12 cellular contexts compared by ENCODE assay signal in the genomic region with DNA sequence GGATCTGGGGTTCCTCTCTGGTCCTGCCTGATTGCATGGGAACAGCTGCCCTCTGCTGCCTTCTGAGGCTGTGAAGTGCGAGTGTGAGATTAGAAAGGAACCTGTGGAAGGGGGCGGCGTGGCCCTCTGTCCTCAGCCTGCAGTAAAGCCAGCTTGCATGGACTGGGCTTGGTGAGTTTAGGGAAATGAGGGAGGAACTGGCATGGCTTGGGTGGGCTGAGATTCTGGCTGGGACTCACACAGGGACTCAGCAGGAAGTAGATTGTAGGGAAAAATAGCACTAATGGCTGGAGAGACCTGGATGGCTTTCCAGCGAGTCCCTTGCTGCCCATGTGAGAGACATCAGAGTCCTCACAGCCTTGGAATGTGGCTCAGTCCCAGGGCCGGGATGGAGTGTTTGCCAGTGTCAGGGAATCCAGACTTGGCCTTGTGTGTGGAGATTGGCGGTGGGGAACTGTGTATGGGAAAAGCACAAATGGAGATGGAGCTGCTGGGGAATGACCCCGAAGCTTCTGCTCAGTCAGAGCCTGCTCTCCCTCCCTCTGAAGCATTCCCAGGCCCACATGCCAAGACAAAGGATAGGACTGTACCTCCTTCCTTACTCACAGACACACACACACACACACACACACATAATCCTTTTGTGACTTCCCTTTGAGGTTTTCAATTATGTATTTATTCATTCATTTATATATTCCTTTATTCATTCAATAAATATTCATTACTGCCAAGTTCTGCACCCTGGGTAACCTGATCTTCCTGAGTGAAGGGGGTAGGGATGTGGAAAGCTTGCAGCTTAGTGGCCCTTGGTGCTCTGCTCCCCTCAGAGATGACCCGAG.
A peak's percentile ranks its signal among the peaks of the same experiment; 100 is the strongest.
DNase-seq lines count a peak whose midpoint lies in the region; ATAC-seq and TF ChIP-seq lines count a peak whose summit lies in the region.
"Had no signal": no experiment of that assay in that cellular context is flagged by ENCODE, and none has a peak within 500 bp of the region (broad histone marks: within the 10 kb centered on the region; RNA-seq: fewer than 3 reads in every experiment).

No MANE protein-coding gene starts in this region.

- H3K27me3 ChIP-seq in WERI-Rb-1 (ENCODE audit: insufficient read depth, low read depth, severe bottlenecking) (no peaks in the 10 kb centered on the region), psoas muscle (ENCODE audit: insufficient read depth in 3 of 3, low read length in 2 of 3) (no peaks in the 10 kb centered on the region)
- H3K27me3 ChIP-seq: transverse colon had no signal

- CTCF ChIA-PET in HEK293 (lab: Yijun Ruan, JAX) = interaction anchor here (0.8 to 1.9 kb wide), 5 partner anchors 9 to 506 kb away, joined by 3 to 6 read pairs (median 4); no protein-coding TSS in a partner anchor

- 30 to 42% (median 31%) methylated on average over 8 of the region's 8 CpGs for WGBS in psoas muscle, 3 donors

- POLR2A ChIA-PET in HEK293 (lab: Yijun Ruan, JAX) = no interaction called here

- peak; percentile 90 for TF ChIP-seq CTCF in HEK293 (tag by site-specific recombination; IDR thresholded peaks at IDR 0.05)
- TF ChIP-seq CTCF in WERI-Rb-1 (IDR thresholded peaks at IDR 0.05; ENCODE audit: low read depth, low read length) = peak; percentile 49; the same call in 1 of the 2 replicates
- TF ChIP-seq CTCF in psoas muscle (IDR thresholded peaks at IDR 0.05) = no peak
- no peak for TF ChIP-seq CTCF in omental fat pad (IDR thresholded peaks at IDR 0.05)

- H3K36me3 ChIP-seq in HEK293 (ENCODE audit: control insufficient read depth in 2 of 2, insufficient read depth in 1 of 2, low read length in 2 of 2) (no peaks in the 10 kb centered on the region), WERI-Rb-1 (no peaks in the 10 kb centered on the region), psoas muscle (ENCODE audit: insufficient read depth in 1 of 2, low read depth in 1 of 2) (no peaks in the 10 kb centered on the region)
- H3K36me3 ChIP-seq: transverse colon had no signal

- H3K4me3 ChIP-seq in HEK293 (ENCODE audit: low read depth, low read length) (no peak overlapping the region), WERI-Rb-1 (ENCODE audit: low read depth, low read length) (no peak overlapping the region), psoas muscle (no peak overlapping the region)
- H3K4me3 ChIP-seq: transverse colon had no signal

- H3K4me1 ChIP-seq in HEK293 (ENCODE audit: control insufficient read depth, insufficient read depth, low read length) = peaks cover 19% of the 10 kb centered on the region
- H3K4me1 ChIP-seq in psoas muscle = peaks cover 2% of the 10 kb centered on the region
- H3K4me1 ChIP-seq: transverse colon had no signal

- DNase-seq in WERI-Rb-1 (peak; percentile 85), hepatic stellate cell (ENCODE audit: low spot score) (peak; percentile 50), psoas muscle (peak in 1 of 2 donors; percentile 33), omental fat pad (ENCODE audit: low spot score) (no peak), NCI-H2227 (lab: John Stamatoyannopoulos, UW; ENCODE audit: unreplicated experiment) (no peak), middle frontal gyrus (ENCODE audit: extremely low spot score, low spot score) (no peak)
- DNase-seq: activated CD4-positive, alpha-beta T cell treated with anti-CD3 and anti-CD28 coated beads for 4 hours; activated gamma-delta T cell; KG1; NCI-H446; transverse colon had no signal

- ATAC-seq in psoas muscle (peak; percentile 39 to 62 (median 46)), omental fat pad (ENCODE audit: low FRiP score) (no peak)

- H3K9me3 ChIP-seq in HEK293 (ENCODE audit: control insufficient read depth, insufficient read depth, low read depth, low read length) (no peaks in the 10 kb centered on the region), WERI-Rb-1 (ENCODE audit: severe bottlenecking) (no peaks in the 10 kb centered on the region), psoas muscle (no peaks in the 10 kb centered on the region)
- H3K9me3 ChIP-seq: transverse colon had no signal

- H3K27ac ChIP-seq in HEK293 (ENCODE audit: extremely low read depth, low read depth, low read length) (no peak overlapping the region), WERI-Rb-1 (peak overlapping the region; percentile 0; the same call in 1 of the 2 replicates), psoas muscle (no peak overlapping the region)
- H3K27ac ChIP-seq: transverse colon had no signal

- intact Hi-C loops in psoas muscle (cut with DNase I) = no loop called here

TF ChIP-seq in HEK293, 187 proteins besides CTCF, POLR2A, EP300 and RAD21:
- TF ChIP-seq SETDB1 (IDR thresholded peaks at IDR 0.05; ENCODE audit: insufficient read length, low read length) (no peak), IKZF3 (tag by site-specific recombination; IDR thresholded peaks at IDR 0.05) (no peak), ZNF843 (tag by site-specific recombination; IDR thresholded peaks at IDR 0.05) (no peak), BCL11B (tag by site-specific recombination; IDR thresholded peaks at IDR 0.05; ENCODE audit: low read depth) (no peak), ZIC2 (tag by site-specific recombination; IDR thresholded peaks at IDR 0.05) (peak; percentile 11; the same call in 1 of the 2 replicates), ZBTB20 (tag by site-specific recombination; IDR thresholded peaks at IDR 0.05) (no peak)
- TF ChIP-seq, protein P1, sequence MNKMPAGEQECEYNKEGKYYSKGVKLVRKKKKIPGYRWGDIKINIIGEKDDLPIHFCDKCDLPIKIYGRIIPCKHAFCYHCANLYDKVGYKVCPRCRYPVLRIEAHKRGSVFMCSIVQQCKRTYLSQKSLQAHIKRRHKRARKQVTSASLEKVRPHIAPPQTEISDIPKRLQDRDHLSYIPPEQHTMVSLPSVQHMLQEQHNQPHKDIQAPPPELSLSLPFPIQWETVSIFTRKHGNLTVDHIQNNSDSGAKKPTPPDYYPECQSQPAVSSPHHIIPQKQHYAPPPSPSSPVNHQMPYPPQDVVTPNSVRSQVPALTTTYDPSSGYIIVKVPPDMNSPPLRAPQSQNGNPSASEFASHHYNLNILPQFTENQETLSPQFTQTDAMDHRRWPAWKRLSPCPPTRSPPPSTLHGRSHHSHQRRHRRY (tag by site-specific recombination; IDR thresholded peaks at IDR 0.05) = no peak
- TF ChIP-seq, protein P2, sequence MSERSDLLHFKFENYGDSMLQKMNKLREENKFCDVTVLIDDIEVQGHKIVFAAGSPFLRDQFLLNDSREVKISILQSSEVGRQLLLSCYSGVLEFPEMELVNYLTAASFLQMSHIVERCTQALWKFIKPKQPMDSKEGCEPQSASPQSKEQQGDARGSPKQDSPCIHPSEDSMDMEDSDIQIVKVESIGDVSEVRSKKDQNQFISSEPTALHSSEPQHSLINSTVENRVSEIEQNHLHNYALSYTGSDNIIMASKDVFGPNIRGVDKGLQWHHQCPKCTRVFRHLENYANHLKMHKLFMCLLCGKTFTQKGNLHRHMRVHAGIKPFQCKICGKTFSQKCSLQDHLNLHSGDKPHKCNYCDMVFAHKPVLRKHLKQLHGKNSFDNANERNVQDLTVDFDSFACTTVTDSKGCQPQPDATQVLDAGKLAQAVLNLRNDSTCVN (tag by site-specific recombination; optimal IDR thresholded peaks at IDR 0.05) = no peak

Comparison
In these comparisons a context has a peak if more than half of its experiments do, and no peak if none do; other contexts are left out.
1. CTCF ChIP-seq: peak in HEK293 (single experiment) and WERI-Rb-1 (single experiment); none in psoas muscle (single experiment) and omental fat pad (0 of 3).
2. DNase-seq: peak in WERI-Rb-1 (single experiment) and hepatic stellate cell (single experiment); none in omental fat pad (single experiment), NCI-H2227 (single experiment) and middle frontal gyrus (single experiment).